1 cellular context compared by ENCODE assay signal in genomic region chr5:129899454-129899853, GRCh38.
TF ChIP-seq lines count a peak whose summit lies in the region.

No MANE protein-coding gene starts in this region.

TF ChIP-seq in GM12878, 131 proteins besides CTCF, POLR2A, EP300 and RAD21 (continued from another document):
- TF ChIP-seq NKRF (conservative IDR thresholded peaks at IDR 0.05) (no peak), ZNF622 (IDR thresholded peaks at IDR 0.05) (no peak)
TF ChIP-seq in GM12878: peak in this region for 0.
